Comparison of ENCODE assay signal across 8 cellular contexts in the genomic region with DNA sequence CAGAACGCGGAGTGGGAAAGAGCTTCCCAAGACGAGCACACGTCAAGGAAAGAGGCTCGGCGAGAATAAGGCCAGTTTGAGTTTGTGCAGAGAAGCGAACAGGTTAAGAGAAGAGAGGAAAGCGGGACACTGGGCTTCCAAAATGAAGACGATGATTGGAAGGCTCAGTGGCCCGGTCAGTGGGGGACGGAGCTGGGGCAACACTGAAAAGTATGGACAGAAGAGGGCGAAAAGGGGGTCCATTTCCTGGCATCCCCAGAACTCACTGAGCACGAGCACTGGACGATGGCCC. TPM values are rescaled to one million over a fixed set of nuclear protein-coding genes. Genes with fewer than 3 reads are reported as not detected.
DNase-seq lines count a peak whose midpoint lies in the region; ATAC-seq and TF ChIP-seq lines count a peak whose summit lies in the region.

No MANE protein-coding gene starts in this region.

- H3K9me2 ChIP-seq in MM.1S (replicated peaks; ENCODE audit: insufficient read depth, low read length) = no peaks in the 10 kb centered on the region

- H3K79me2 ChIP-seq in MM.1S (ENCODE audit: low read length) = peaks cover 50% of the 10 kb centered on the region

- no peak for ATAC-seq in naive thymus-derived CD4-positive, alpha-beta T cell
- no peak for ATAC-seq in GM18520 (IDR thresholded peaks at IDR 0.05; ENCODE audit: unreplicated experiment)

- intact Hi-C loops in naive thymus-derived CD4-positive, alpha-beta T cell (cut with micrococcal nuclease) = loop anchor here (1.0 to 10.0 kb wide), 22 partner anchors 43 to 1729 kb away; a partner anchor contains a TSS

- H2AFZ ChIP-seq in MM.1S (ENCODE audit: low read length) = peak overlapping the region; percentile 77

- peak overlapping the region; percentile 79 for H3K9ac ChIP-seq in MM.1S (ENCODE audit: low read length)

- no peaks in the 10 kb centered on the region for H3K9me3 ChIP-seq in MM.1S (replicated peaks; ENCODE audit: insufficient read depth, low read length)
- H3K9me3 ChIP-seq in naive thymus-derived CD4-positive, alpha-beta T cell (ENCODE audit: control insufficient read depth in 2 of 3, low read length in 3 of 3) = no peaks in the 10 kb centered on the region

- H3K4me3 ChIP-seq in GM08714 (ENCODE audit: low read length) (peak overlapping the region; percentile 96), MM.1S (ENCODE audit: low read length) (peak overlapping the region; percentile 93), coronary artery (peak overlapping the region; percentile 81)
- H3K4me3 ChIP-seq in naive thymus-derived CD4-positive, alpha-beta T cell (ENCODE audit: low read length) = peak overlapping the region; percentile 83

- peak overlapping the region; percentile 97 to 99 (median 98) for H3K27ac Mint-ChIP-seq in naive thymus-derived CD4-positive, alpha-beta T cell

- H3K36me3 ChIP-seq in MM.1S (replicated peaks; ENCODE audit: insufficient read depth, low read length) = peaks cover 17% of the 10 kb centered on the region
- H3K36me3 ChIP-seq in naive thymus-derived CD4-positive, alpha-beta T cell (ENCODE audit: control insufficient read depth in 2 of 3, insufficient read depth in 3 of 3, low read length in 3 of 3) = peaks cover 4 to 22% (median 13%) of the 10 kb centered on the region in 3 experiments

- peaks cover 12% of the 10 kb centered on the region; the same call in 1 of the 2 replicates for H4K20me1 ChIP-seq in MM.1S (ENCODE audit: insufficient read depth, low read length)

- peak overlapping the region; percentile 65 for H3K4me2 ChIP-seq in MM.1S (ENCODE audit: low read depth, low read length)

- peaks cover 16 to 51% (median 40%) of the 10 kb centered on the region in 7 donors for H3K4me1 Mint-ChIP-seq in naive thymus-derived CD4-positive, alpha-beta T cell

- peaks cover 0 to under 1% (median 0%) of the 10 kb centered on the region in 11 donors for H3K9me3 Mint-ChIP-seq in naive thymus-derived CD4-positive, alpha-beta T cell

- TF ChIP-seq CTCF in MM.1S (IDR thresholded peaks at IDR 0.05; ENCODE audit: low read length) (no peak), coronary artery (IDR thresholded peaks at IDR 0.05) (no peak)

- CTCF ChIA-PET in naive thymus-derived CD4-positive, alpha-beta T cell (lab: Charles Lee) = interaction anchor here (0.6 to 0.9 kb wide), 3 partner anchors 56 to 648 kb away, joined by 3 read pairs; no protein-coding TSS in a partner anchor

- peaks cover 0 to 7% (median 0%) of the 10 kb centered on the region in 5 donors for H3K27me3 Mint-ChIP-seq in naive thymus-derived CD4-positive, alpha-beta T cell

- H3K27me3 ChIP-seq in MM.1S (replicated peaks; ENCODE audit: insufficient read depth, low read length) = no peaks in the 10 kb centered on the region
- no peaks in the 10 kb centered on the region for H3K27me3 ChIP-seq in naive thymus-derived CD4-positive, alpha-beta T cell (ENCODE audit: control insufficient read depth in 2 of 2, insufficient read depth in 2 of 2, low read length in 2 of 2)

- no peak for DNase-seq in MM.1S
- DNase-seq in coronary artery (ENCODE audit: low spot score) = no peak
- peak in 1 of 9 donors; percentile 26 for DNase-seq in naive thymus-derived CD4-positive, alpha-beta T cell
- DNase-seq in glomerular visceral epithelial cell (ENCODE audit: extremely low spot score) = no peak
- no peak for DNase-seq in NCI-H1048 (lab: John Stamatoyannopoulos, UW)
- DNase-seq in NCI-H1417 (lab: John Stamatoyannopoulos, UW) = no peak

- H3K27ac ChIP-seq in MM.1S (ENCODE audit: low read length) (peak overlapping the region; percentile 58; the same call in 1 of the 2 replicates), coronary artery (peak overlapping the region; percentile 15 to 83)
- peak overlapping the region; percentile 71 for H3K27ac ChIP-seq in naive thymus-derived CD4-positive, alpha-beta T cell (ENCODE audit: low read depth, low read length)

- peaks cover 9% of the 10 kb centered on the region; the same call in 1 of the 2 replicates for H3K4me1 ChIP-seq in MM.1S (ENCODE audit: low read length)
- peaks cover 11 to 17% of the 10 kb centered on the region in 2 donors for H3K4me1 ChIP-seq in naive thymus-derived CD4-positive, alpha-beta T cell (ENCODE audit: control insufficient read depth in 2 of 2, insufficient read depth in 2 of 2, low read length in 2 of 2)

- peak overlapping the region; percentile 97 to 99 (median 99) for H3K4me3 Mint-ChIP-seq in naive thymus-derived CD4-positive, alpha-beta T cell

- H3K36me3 Mint-ChIP-seq in naive thymus-derived CD4-positive, alpha-beta T cell = peaks cover 0 to 21% (median 9%) of the 10 kb centered on the region in 5 donors

- peaks cover 19% of the 10 kb centered on the region for H3F3A ChIP-seq in MM.1S (ENCODE audit: insufficient read depth, low read length)

- POLR2A ChIA-PET in naive thymus-derived CD4-positive, alpha-beta T cell (lab: Charles Lee) = interaction anchor here (0.6 to 1.3 kb wide), 3 partner anchors 33 to 56 kb away, joined by 3 read pairs; no protein-coding TSS in a partner anchor

RNA-seq across cellular contexts. Expression of a gene that starts 0.3 kb away (rescaled TPM):
- 100 to 1,000 TPM in 3 of 5 experiments, 10 to 100 TPM in 2; 78.0 to 282 (median 114) TPM for total RNA-seq in naive thymus-derived CD4-positive, alpha-beta T cell
- 100 to 1,000 TPM; 203 to 265 TPM for polyA plus RNA-seq in naive thymus-derived CD4-positive, alpha-beta T cell

RNA-seq across cellular contexts. Expression of a gene that starts 0.5 kb away (rescaled TPM):
- 1 to 10 TPM in 1 of 5 experiments, not detected in 4; 1.1 TPM for total RNA-seq in naive thymus-derived CD4-positive, alpha-beta T cell
- polyA plus RNA-seq in naive thymus-derived CD4-positive, alpha-beta T cell = 1 to 10 TPM; 1.7 to 2.2 TPM

RNA-seq across cellular contexts. Expression of a gene that starts 31.2 kb away (rescaled TPM):
- total RNA-seq in naive thymus-derived CD4-positive, alpha-beta T cell = not detected
- polyA plus RNA-seq in naive thymus-derived CD4-positive, alpha-beta T cell = not detected

RNA-seq across cellular contexts. Expression of a gene that starts 38.7 kb away (rescaled TPM):
- not detected for total RNA-seq in naive thymus-derived CD4-positive, alpha-beta T cell
- polyA plus RNA-seq in naive thymus-derived CD4-positive, alpha-beta T cell = not detected

RNA-seq across cellular contexts. Expression of a gene that starts 42.4 kb away (rescaled TPM):
- total RNA-seq in naive thymus-derived CD4-positive, alpha-beta T cell = 10 to 100 TPM; 21.0 to 40.4 (median 24.5) TPM
- polyA plus RNA-seq in naive thymus-derived CD4-positive, alpha-beta T cell = 10 to 100 TPM; 17.6 to 19.3 TPM
